Comparison of ENCODE assay signal across 8 cellular contexts in genomic region chr1:25796807-25797458, GRCh38. TPM values are rescaled to one million over a fixed set of nuclear protein-coding genes. Genes with fewer than 3 reads are reported as not detected.
DNase-seq lines count a peak whose midpoint lies in the region; ATAC-seq and TF ChIP-seq lines count a peak whose summit lies in the region.

No MANE protein-coding gene starts in this region.

- peaks cover 36% of the 10 kb centered on the region for H3K4me1 Mint-ChIP-seq in nephron

- no peaks in the 10 kb centered on the region for H3K79me2 ChIP-seq in Karpas-422 (ENCODE audit: low read length)
- peaks cover 6% of the 10 kb centered on the region; the same call in 1 of the 2 replicates for H3K79me2 ChIP-seq in PC-3 (ENCODE audit: low read length)

- BruUV-seq in PC-3 (replicated peaks; lab: Mats Ljungman, UMichigan): no TSS peak

- H2AFZ ChIP-seq in Karpas-422 (ENCODE audit: low read length) (no peak overlapping the region), PC-3 (ENCODE audit: low read length) (peak overlapping the region; percentile 88)

- CTCF ChIA-PET in PC-3 (lab: Charles Lee): interaction anchor here (1.3 kb wide), 1 partner anchor 188 kb away, joined by 3 read pairs; no protein-coding TSS in a partner anchor

- H3K27me3 ChIP-seq in Karpas-422 (ENCODE audit: low read length): no peaks in the 10 kb centered on the region
- no peaks in the 10 kb centered on the region for H3K27me3 ChIP-seq in PC-3 (ENCODE audit: low read length)
- no peaks in the 10 kb centered on the region for H3K27me3 ChIP-seq in esophagus muscularis mucosa

- TF ChIP-seq CTCF in PC-3 (conservative IDR thresholded peaks at IDR 0.05; ENCODE audit: low read depth, low read length): peak; percentile 85
- TF ChIP-seq CTCF in esophagus muscularis mucosa (IDR thresholded peaks at IDR 0.05): peak; percentile 69 to 83 (median 76)
- peak; percentile 73 to 76 (median 75) for TF ChIP-seq CTCF in nephron (IDR thresholded peaks at IDR 0.05; ENCODE audit: unreplicated experiment in 3 of 3)

- POLR2A ChIA-PET in PC-3 (lab: Charles Lee; ENCODE audit: unreplicated experiment): no interaction called here

- H3F3A ChIP-seq in PC-3 (ENCODE audit: low read length, unreplicated experiment): no peaks in the 10 kb centered on the region

- DNase-seq in CMK (ENCODE audit: low read depth): peak; percentile 71
- peak; percentile 70 for DNase-seq in Karpas-422
- peak; percentile 84 for DNase-seq in PC-3
- peak; percentile 80 for DNase-seq in activated T-cell treated with anti-CD3 and anti-CD28 coated beads for 48 hours (ENCODE audit: low read depth)
- DNase-seq in esophagus muscularis mucosa (ENCODE audit: extremely low spot score): peak; percentile 96
- peak; percentile 75 to 90 (median 82) for DNase-seq in stimulated activated naive CD4-positive, alpha-beta T cell (lab: John Stamatoyannopoulos, UW)

- H3K9ac ChIP-seq in Karpas-422 (ENCODE audit: low read length) (no peak overlapping the region), PC-3 (ENCODE audit: low read length) (0 out of 2 replicates have a peak overlapping the region, but pooled peaks have one; percentile 14)

- ATAC-seq in PC-3: peak; percentile 53
- ATAC-seq in GM21528 (IDR thresholded peaks at IDR 0.05; ENCODE audit: low FRiP score, unreplicated experiment): no peak

- H3K4me3 ChIP-seq in Karpas-422 (ENCODE audit: low read length) (no peak overlapping the region), PC-3 (ENCODE audit: low read length) (peak overlapping the region; percentile 12; the same call in 1 of the 2 replicates), esophagus muscularis mucosa (no peak overlapping the region)

- TF ChIP-seq EP300 in esophagus muscularis mucosa (IDR thresholded peaks at IDR 0.05): no peak

- peaks cover 30% of the 10 kb centered on the region for H3K27me3 Mint-ChIP-seq in nephron (ENCODE audit: low read depth)

- H3K9me3 ChIP-seq in Karpas-422 (ENCODE audit: low read length) (no peaks in the 10 kb centered on the region), PC-3 (ENCODE audit: low read length) (no peaks in the 10 kb centered on the region), esophagus muscularis mucosa (no peaks in the 10 kb centered on the region)

- peak overlapping the region in 2 of 3 experiments; percentile 12 to 50 for H3K27ac Mint-ChIP-seq in nephron

- no peak for TF ChIP-seq POLR2A in esophagus muscularis mucosa (IDR thresholded peaks at IDR 0.05; ENCODE audit: low read depth)

- H3K27ac ChIP-seq in Karpas-422 (ENCODE audit: low read length) (no peak overlapping the region), PC-3 (ENCODE audit: low read length) (no peak overlapping the region), esophagus muscularis mucosa (replicated peaks in 1 of 4) (peak overlapping the region in 3 of 4 donors; percentile 37 to 66 (median 52))

- peak overlapping the region; percentile 52 to 74 (median 66) for H3K4me3 Mint-ChIP-seq in nephron

- H3K4me1 ChIP-seq in Karpas-422 (ENCODE audit: low read length) (peaks cover 6% of the 10 kb centered on the region; the same call in 1 of the 2 replicates), PC-3 (ENCODE audit: insufficient read depth, low read length) (peaks cover 16% of the 10 kb centered on the region; the same call in 1 of the 2 replicates), esophagus muscularis mucosa (peaks cover 30 to 49% (median 42%) of the 10 kb centered on the region in 4 donors)

- H3K4me2 ChIP-seq in Karpas-422 (ENCODE audit: low read depth, low read length, poor library complexity, severe bottlenecking) (no peak overlapping the region), PC-3 (ENCODE audit: low read length) (peak overlapping the region; percentile 64)

- H3K9me2 ChIP-seq in Karpas-422 (replicated peaks; ENCODE audit: insufficient read depth, low read length) (no peaks in the 10 kb centered on the region), PC-3 (replicated peaks; ENCODE audit: low read length) (no peaks in the 10 kb centered on the region)

- intact Hi-C loops in PC-3 (cut with micrococcal nuclease): loop anchor here (1.0 to 10.0 kb wide), 2 partner anchors 102 to 186 kb away; no protein-coding TSS in a partner anchor
- intact Hi-C loops in esophagus muscularis mucosa (cut with DNase I): loop anchor here (2.0 to 5.0 kb wide), 3 partner anchors 55 to 182 kb away; no protein-coding TSS in a partner anchor

- H3K36me3 ChIP-seq in Karpas-422 (ENCODE audit: insufficient read depth, low read length) (no peaks in the 10 kb centered on the region), PC-3 (ENCODE audit: low read depth, low read length) (no peaks in the 10 kb centered on the region), esophagus muscularis mucosa (peaks cover 0 to under 1% (median 0%) of the 10 kb centered on the region in 4 donors)

- H3K9me3 Mint-ChIP-seq in nephron: no peaks in the 10 kb centered on the region

- WGBS in esophagus muscularis mucosa: 7% methylated on average over 19 of the region's 19 CpGs

- peaks cover 3% of the 10 kb centered on the region; the same call in 1 of the 2 replicates for H4K20me1 ChIP-seq in Karpas-422 (ENCODE audit: insufficient read depth, low read depth, low read length)
- H4K20me1 ChIP-seq in PC-3 (ENCODE audit: low read length): no peaks in the 10 kb centered on the region

- peaks cover 3% of the 10 kb centered on the region for H3K36me3 Mint-ChIP-seq in nephron (ENCODE audit: low read depth)

RNA-seq across cellular contexts. Expression of gene SELENON, which starts 3.1 kb away (rescaled TPM):
- 2.7 and 5.1 TPM in 2 replicates for total RNA-seq in Karpas-422 (2014; rRNA removed; shearing (Covaris generic); ENCODE audit: low replicate concordance)
- total RNA-seq in PC-3 (2014; rRNA removed) (38.6 and 43.7 TPM in 2 replicates), esophagus muscularis mucosa (10 to 100 TPM; 35.3 to 75.1 (median 50.5) TPM)

RNA-seq across cellular contexts. Expression of gene MTFR1L, which starts 22.8 kb away (rescaled TPM):
- total RNA-seq in Karpas-422 (2014; rRNA removed; shearing (Covaris generic); ENCODE audit: low replicate concordance): 24.3 and 39.6 TPM in 2 replicates
- 32.3 and 35.6 TPM in 2 replicates for total RNA-seq in PC-3 (2014; rRNA removed)
- 100 to 1,000 TPM in 2 of 4 donors, 10 to 100 TPM in 2; 91.1 to 107 (median 101) TPM for total RNA-seq in esophagus muscularis mucosa

Comparison
In these comparisons a context has a peak if more than half of its experiments do, and no peak if none do; other contexts are left out.
1. H3K27ac ChIP-seq: peak in esophagus muscularis mucosa (3 of 4); none in Karpas-422 (single experiment) and PC-3 (single experiment).
2. Peak in every context shown above with its lines, with median percentiles within 50 percentile points of each other: DNase-seq and CTCF ChIP-seq.